ENCODE assay signal across 15 cellular contexts in genomic region chr13:43133792-43134191, GRCh38.
DNase-seq lines count a peak whose midpoint lies in the region; ATAC-seq and TF ChIP-seq lines count a peak whose summit lies in the region.
"Had no signal": no experiment of that assay in that cellular context is flagged by ENCODE, and none has a peak within 500 bp of the region (broad histone marks: within the 10 kb centered on the region; RNA-seq: fewer than 3 reads in every experiment).

No MANE protein-coding gene starts in this region.

- TF ChIP-seq CTCF in Caco-2 (IDR thresholded peaks at IDR 0.05; ENCODE audit: insufficient read depth in 1 of 2, low read depth in 1 of 2, low read length in 1 of 2, severe bottlenecking in 1 of 2, unreplicated experiment in 1 of 2) (no peak), endodermal cell (conservative IDR thresholded peaks at IDR 0.05) (no peak), mucosa of descending colon (IDR thresholded peaks at IDR 0.05) (no peak), GM13976 (IDR thresholded peaks at IDR 0.05; ENCODE audit: borderline replicate concordance, control extremely low read depth, extremely low read depth, insufficient read depth, missing control alignments) (no peak), Peyer's patch (IDR thresholded peaks at IDR 0.05) (no peak)

- peaks cover 14% of the 10 kb centered on the region for H3K4me1 ChIP-seq in Caco-2
- H3K4me1 ChIP-seq in endodermal cell (ENCODE audit: control insufficient read depth, insufficient read depth, low read length), result no peaks in the 10 kb centered on the region
- peaks cover 7% of the 10 kb centered on the region for H3K4me1 ChIP-seq in mucosa of descending colon (ENCODE audit: low read depth)
- H3K4me1 ChIP-seq in Peyer's patch, result peaks cover 0 to 5% (median 0%) of the 10 kb centered on the region in 4 donors

- CTCF ChIA-PET in Caco-2 (lab: Charles Lee), result interaction anchor here (1.2 kb wide), 1 partner anchor 671 kb away, joined by 4 read pairs; no protein-coding TSS in a partner anchor

- H3K9me3 ChIP-seq in Caco-2 (no peaks in the 10 kb centered on the region), endodermal cell (ENCODE audit: control insufficient read depth, low read length) (no peaks in the 10 kb centered on the region), mucosa of descending colon (no peaks in the 10 kb centered on the region), Peyer's patch (no peaks in the 10 kb centered on the region)
- H3K9me3 ChIP-seq: BLaER1 had no signal

- H3K27me3 ChIP-seq in Caco-2 (replicated peaks; ENCODE audit: control insufficient read depth, insufficient read depth, low read length) (no peaks in the 10 kb centered on the region), endodermal cell (ENCODE audit: control insufficient read depth, insufficient read depth, low read length, poor library complexity, severe bottlenecking) (no peaks in the 10 kb centered on the region), Peyer's patch (no peaks in the 10 kb centered on the region)
- H3K27me3 ChIP-seq: BLaER1 had no signal

- TF ChIP-seq POLR2A in Peyer's patch (IDR thresholded peaks at IDR 0.05), result no peak

- H3K9me3 Mint-ChIP-seq in Caco-2 (ENCODE audit: unreplicated experiment) (no peaks in the 10 kb centered on the region), endodermal cell (no peaks in the 10 kb centered on the region)
- H3K9me3 Mint-ChIP-seq: CD8-positive, alpha-beta memory T cell had no signal

- H3K4me1 Mint-ChIP-seq in Caco-2 (ENCODE audit: low read depth, unreplicated experiment), result peaks cover 14% of the 10 kb centered on the region
- H3K4me1 Mint-ChIP-seq in endodermal cell, result peaks cover 26% of the 10 kb centered on the region
- H3K4me1 Mint-ChIP-seq: CD8-positive, alpha-beta memory T cell had no signal

- 81 to 94% methylated on average over 3 to 4 of the region's 4 CpGs for WGBS in endodermal cell (ENCODE audit: insufficient coverage in 1 of 2, insufficient read length in 1 of 2), 2 experiments

- no peak overlapping the region for H3K4me3 Mint-ChIP-seq in Caco-2 (ENCODE audit: unreplicated experiment)
- H3K4me3 Mint-ChIP-seq in endodermal cell, result no peak overlapping the region
- H3K4me3 Mint-ChIP-seq: CD8-positive, alpha-beta memory T cell had no signal

- H3K27ac ChIP-seq in endodermal cell (ENCODE audit: low read depth, low read length) (no peak overlapping the region), Peyer's patch (no peak overlapping the region)
- H3K27ac ChIP-seq: BLaER1 had no signal

- H3K36me3 ChIP-seq in Caco-2 (ENCODE audit: control insufficient read depth, insufficient read depth, low read length), result no peaks in the 10 kb centered on the region
- no peaks in the 10 kb centered on the region for H3K36me3 ChIP-seq in endodermal cell (ENCODE audit: control insufficient read depth, insufficient read depth, low read length)
- H3K36me3 ChIP-seq in mucosa of descending colon (ENCODE audit: low read depth), result no peaks in the 10 kb centered on the region
- H3K36me3 ChIP-seq in Peyer's patch, result no peaks in the 10 kb centered on the region
- H3K36me3 ChIP-seq: BLaER1 had no signal

- H3K9ac ChIP-seq in endodermal cell (ENCODE audit: extremely low read depth, low read length, poor library complexity, severe bottlenecking), result no peak overlapping the region
- H3K9ac ChIP-seq: BLaER1 had no signal

- H3K27ac Mint-ChIP-seq in Caco-2 (ENCODE audit: unreplicated experiment) (peak overlapping the region; percentile 13), endodermal cell (no peak overlapping the region)

- H3K4me3 ChIP-seq in Caco-2 (ENCODE audit: low read depth, low read length) (no peak overlapping the region), endodermal cell (ENCODE audit: low read length) (no peak overlapping the region), mucosa of descending colon (no peak overlapping the region), Peyer's patch (no peak overlapping the region)
- H3K4me3 ChIP-seq: BLaER1 had no signal

- peak; percentile 38 for ATAC-seq in mucosa of descending colon
- ATAC-seq in HG02763 (IDR thresholded peaks at IDR 0.05; ENCODE audit: unreplicated experiment), result no peak
- ATAC-seq: HCT116 had no signal

- POLR2A ChIA-PET in Caco-2 (lab: Charles Lee), result no interaction called here

- intact Hi-C loops in Caco-2 (cut with micrococcal nuclease; ENCODE audit: unreplicated experiment), result loop anchor here (2.0 to 10.0 kb wide), 6 partner anchors 21 to 671 kb away; no protein-coding TSS in a partner anchor
- intact Hi-C loops in mucosa of descending colon (cut with DNase I, micrococcal nuclease), result no loop called here

- DNase-seq in Caco-2 (peak in 1 of 2 experiments; percentile 29), NCI-H69 (lab: John Stamatoyannopoulos, UW) (peak; percentile 47), endodermal cell (peak; percentile 66), mucosa of descending colon (no peak), GM13976 (ENCODE audit: low spot score) (no peak), Peyer's patch (no peak), cerebellar cortex (ENCODE audit: low spot score) (no peak)
- DNase-seq: 8988T; AML-193; CD8-positive, alpha-beta memory T cell; DMS53; GF-D8 had no signal

- in situ Hi-C loops in GM13976 (cut with MboI; ENCODE audit: low sequenced_read_pairs, unreplicated experiment), result no loop called here

- BruUV-seq in Caco-2 (replicated peaks; lab: Mats Ljungman, UMichigan), result no TSS peak

- H3K36me3 Mint-ChIP-seq in Caco-2 (ENCODE audit: insufficient read depth, unreplicated experiment) (no peaks in the 10 kb centered on the region), endodermal cell (ENCODE audit: low read depth) (no peaks in the 10 kb centered on the region)

- H3K27me3 Mint-ChIP-seq in Caco-2 (ENCODE audit: insufficient read depth, unreplicated experiment) (no peaks in the 10 kb centered on the region), endodermal cell (ENCODE audit: insufficient read depth) (no peaks in the 10 kb centered on the region)

Comparison
In these comparisons a context has a peak if more than half of its experiments do, and no peak if none do; other contexts are left out.
1. DNase-seq: peak in NCI-H69 (single experiment) and endodermal cell (single experiment); none in mucosa of descending colon (0 of 3), GM13976 (single experiment), Peyer's patch (0 of 3) and cerebellar cortex (single experiment).